1 cellular context compared by ENCODE assay signal in the genomic region with DNA sequence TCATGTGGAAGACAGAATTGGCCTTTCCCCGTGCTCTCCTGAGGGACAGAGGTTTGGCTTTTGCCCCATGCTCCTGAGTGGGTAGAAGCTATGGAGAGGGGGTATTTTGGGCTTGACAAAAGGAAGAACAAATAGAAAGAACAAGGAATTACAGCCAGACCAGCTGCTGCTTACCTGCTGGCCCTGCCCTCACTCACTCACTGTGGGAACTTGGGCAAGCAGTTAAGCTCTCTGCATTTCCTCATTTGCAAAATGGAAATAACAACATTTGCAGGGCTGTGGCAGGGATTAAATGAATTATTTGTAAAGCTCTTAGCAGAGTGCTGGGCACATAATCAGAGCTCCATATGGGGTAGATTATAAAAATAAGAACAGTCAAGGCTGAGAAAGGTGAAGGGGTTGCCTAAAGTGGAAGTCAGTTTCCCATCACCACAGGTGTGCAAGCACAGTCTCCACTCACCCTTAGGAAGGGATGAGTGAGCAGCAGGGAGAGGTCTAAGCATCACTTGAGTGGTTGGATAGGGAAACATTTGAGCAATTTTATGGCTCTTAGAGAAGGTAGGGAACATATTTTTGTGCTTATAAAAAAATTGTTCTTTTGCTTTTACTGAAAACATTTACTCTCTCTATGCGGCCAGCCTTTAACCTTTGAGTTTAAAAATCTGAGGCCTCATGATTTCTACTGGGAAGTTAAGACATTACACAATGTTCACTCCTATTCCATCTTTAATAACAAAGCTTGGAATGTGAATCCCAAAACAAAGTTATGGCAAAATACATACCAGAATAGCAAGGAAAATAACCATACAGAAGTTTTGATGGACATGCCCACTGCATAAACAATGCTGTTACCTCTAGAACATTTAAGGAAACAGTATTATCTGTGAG.
TF ChIP-seq lines count a peak whose summit lies in the region.

No MANE protein-coding gene starts in this region.

TF ChIP-seq in WTC11, 78 proteins besides CTCF, POLR2A, EP300 and RAD21 (continued from another document):
- TF ChIP-seq, protein P1, sequence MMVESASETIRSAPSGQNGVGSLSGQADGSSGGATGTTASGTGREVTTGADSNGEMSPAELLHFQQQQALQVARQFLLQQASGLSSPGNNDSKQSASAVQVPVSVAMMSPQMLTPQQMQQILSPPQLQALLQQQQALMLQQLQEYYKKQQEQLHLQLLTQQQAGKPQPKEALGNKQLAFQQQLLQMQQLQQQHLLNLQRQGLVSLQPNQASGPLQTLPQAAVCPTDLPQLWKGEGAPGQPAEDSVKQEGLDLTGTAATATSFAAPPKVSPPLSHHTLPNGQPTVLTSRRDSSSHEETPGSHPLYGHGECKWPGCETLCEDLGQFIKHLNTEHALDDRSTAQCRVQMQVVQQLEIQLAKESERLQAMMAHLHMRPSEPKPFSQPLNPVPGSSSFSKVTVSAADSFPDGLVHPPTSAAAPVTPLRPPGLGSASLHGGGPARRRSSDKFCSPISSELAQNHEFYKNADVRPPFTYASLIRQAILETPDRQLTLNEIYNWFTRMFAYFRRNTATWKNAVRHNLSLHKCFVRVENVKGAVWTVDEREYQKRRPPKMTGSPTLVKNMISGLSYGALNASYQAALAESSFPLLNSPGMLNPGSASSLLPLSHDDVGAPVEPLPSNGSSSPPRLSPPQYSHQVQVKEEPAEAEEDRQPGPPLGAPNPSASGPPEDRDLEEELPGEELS (CRISPR knock-in tag; IDR thresholded peaks at IDR 0.05): peak; percentile 38; the same call in 1 of the 2 replicates
- TF ChIP-seq TEAD1 (CRISPR knock-in tag; IDR thresholded peaks at IDR 0.05): peak; percentile 43
- no peak for TF ChIP-seq NR3C1 (CRISPR knock-in tag; conservative IDR thresholded peaks at IDR 0.05; ENCODE audit: low read depth)
- TF ChIP-seq, protein P2, sequence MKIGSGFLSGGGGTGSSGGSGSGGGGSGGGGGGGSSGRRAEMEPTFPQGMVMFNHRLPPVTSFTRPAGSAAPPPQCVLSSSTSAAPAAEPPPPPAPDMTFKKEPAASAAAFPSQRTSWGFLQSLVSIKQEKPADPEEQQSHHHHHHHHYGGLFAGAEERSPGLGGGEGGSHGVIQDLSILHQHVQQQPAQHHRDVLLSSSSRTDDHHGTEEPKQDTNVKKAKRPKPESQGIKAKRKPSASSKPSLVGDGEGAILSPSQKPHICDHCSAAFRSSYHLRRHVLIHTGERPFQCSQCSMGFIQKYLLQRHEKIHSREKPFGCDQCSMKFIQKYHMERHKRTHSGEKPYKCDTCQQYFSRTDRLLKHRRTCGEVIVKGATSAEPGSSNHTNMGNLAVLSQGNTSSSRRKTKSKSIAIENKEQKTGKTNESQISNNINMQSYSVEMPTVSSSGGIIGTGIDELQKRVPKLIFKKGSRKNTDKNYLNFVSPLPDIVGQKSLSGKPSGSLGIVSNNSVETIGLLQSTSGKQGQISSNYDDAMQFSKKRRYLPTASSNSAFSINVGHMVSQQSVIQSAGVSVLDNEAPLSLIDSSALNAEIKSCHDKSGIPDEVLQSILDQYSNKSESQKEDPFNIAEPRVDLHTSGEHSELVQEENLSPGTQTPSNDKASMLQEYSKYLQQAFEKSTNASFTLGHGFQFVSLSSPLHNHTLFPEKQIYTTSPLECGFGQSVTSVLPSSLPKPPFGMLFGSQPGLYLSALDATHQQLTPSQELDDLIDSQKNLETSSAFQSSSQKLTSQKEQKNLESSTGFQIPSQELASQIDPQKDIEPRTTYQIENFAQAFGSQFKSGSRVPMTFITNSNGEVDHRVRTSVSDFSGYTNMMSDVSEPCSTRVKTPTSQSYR (CRISPR knock-in tag; IDR thresholded peaks at IDR 0.05): no peak
- TF ChIP-seq, protein P3, sequence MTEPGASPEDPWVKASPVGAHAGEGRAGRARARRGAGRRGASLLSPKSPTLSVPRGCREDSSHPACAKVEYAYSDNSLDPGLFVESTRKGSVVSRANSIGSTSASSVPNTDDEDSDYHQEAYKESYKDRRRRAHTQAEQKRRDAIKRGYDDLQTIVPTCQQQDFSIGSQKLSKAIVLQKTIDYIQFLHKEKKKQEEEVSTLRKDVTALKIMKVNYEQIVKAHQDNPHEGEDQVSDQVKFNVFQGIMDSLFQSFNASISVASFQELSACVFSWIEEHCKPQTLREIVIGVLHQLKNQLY (CRISPR knock-in tag; IDR thresholded peaks at IDR 0.05): no peak
- TF ChIP-seq FOXJ3 (CRISPR knock-in tag; IDR thresholded peaks at IDR 0.05; ENCODE audit: borderline replicate concordance): no peak
- no peak for TF ChIP-seq KAT7 (CRISPR knock-in tag; IDR thresholded peaks at IDR 0.05; ENCODE audit: borderline replicate concordance)
- TF ChIP-seq, protein P4, sequence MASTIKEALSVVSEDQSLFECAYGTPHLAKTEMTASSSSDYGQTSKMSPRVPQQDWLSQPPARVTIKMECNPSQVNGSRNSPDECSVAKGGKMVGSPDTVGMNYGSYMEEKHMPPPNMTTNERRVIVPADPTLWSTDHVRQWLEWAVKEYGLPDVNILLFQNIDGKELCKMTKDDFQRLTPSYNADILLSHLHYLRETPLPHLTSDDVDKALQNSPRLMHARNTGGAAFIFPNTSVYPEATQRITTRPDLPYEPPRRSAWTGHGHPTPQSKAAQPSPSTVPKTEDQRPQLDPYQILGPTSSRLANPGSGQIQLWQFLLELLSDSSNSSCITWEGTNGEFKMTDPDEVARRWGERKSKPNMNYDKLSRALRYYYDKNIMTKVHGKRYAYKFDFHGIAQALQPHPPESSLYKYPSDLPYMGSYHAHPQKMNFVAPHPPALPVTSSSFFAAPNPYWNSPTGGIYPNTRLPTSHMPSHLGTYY (CRISPR knock-in tag; IDR thresholded peaks at IDR 0.05): no peak
- TF ChIP-seq NR1H2 (CRISPR knock-in tag; IDR thresholded peaks at IDR 0.05): no peak
- TF ChIP-seq GABPB1 (CRISPR knock-in tag; IDR thresholded peaks at IDR 0.05): no peak
- TF ChIP-seq, protein P5, sequence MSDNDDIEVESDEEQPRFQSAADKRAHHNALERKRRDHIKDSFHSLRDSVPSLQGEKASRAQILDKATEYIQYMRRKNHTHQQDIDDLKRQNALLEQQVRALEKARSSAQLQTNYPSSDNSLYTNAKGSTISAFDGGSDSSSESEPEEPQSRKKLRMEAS (CRISPR knock-in tag; IDR thresholded peaks at IDR 0.05): no peak
